Comparison of ENCODE assay signal across 23 cellular contexts in genomic region chr6:150624199-150624598, GRCh38. TPM values are rescaled to one million over a fixed set of nuclear protein-coding genes. Genes with fewer than 3 reads are reported as not detected.
DNase-seq lines count a peak whose midpoint lies in the region; ATAC-seq and TF ChIP-seq lines count a peak whose summit lies in the region.
"Had no signal": no experiment of that assay in that cellular context is flagged by ENCODE, and none has a peak within 500 bp of the region (broad histone marks: within the 10 kb centered on the region; RNA-seq: fewer than 3 reads in every experiment).

No MANE protein-coding gene starts in this region.

- CTCF ChIA-PET in activated B cell treated with CpG ODN at 0.5 μM for 24 hours (lab: Charles Lee): interaction anchor here (3.4 kb wide), 1 partner anchor 25 kb away, joined by 19 read pairs; the partner anchor contains the start of gene PLEKHG1
- CTCF ChIA-PET in mammary epithelial cell (lab: Charles Lee; ENCODE audit: low non-redundant PET): no interaction called here

- peaks cover 75% of the 10 kb centered on the region for H3K4me1 ChIP-seq in Loucy (ENCODE audit: insufficient read depth, low read length, poor library complexity, severe bottlenecking)
- peaks cover 0 to 18% of the 10 kb centered on the region in 2 donors for H3K4me1 ChIP-seq in neuronal stem cell (ENCODE audit: control insufficient read depth in 2 of 2, insufficient read depth in 1 of 2, low read depth in 1 of 2, low read length in 2 of 2)
- H3K4me1 ChIP-seq in mammary epithelial cell (ENCODE audit: insufficient read depth, low read length): no peaks in the 10 kb centered on the region

- peak overlapping the region; percentile 8 for H3K4me3 Mint-ChIP-seq in activated B cell treated with CpG ODN at 0.5 μM for 24 hours
- H3K4me3 Mint-ChIP-seq in type B pancreatic cell: no peak overlapping the region
- H3K4me3 Mint-ChIP-seq: CD8-positive, alpha-beta memory T cell had no signal

- no peak overlapping the region for H3K14ac ChIP-seq in neuronal stem cell (ENCODE audit: low read length)

- H3K9me2 ChIP-seq in Loucy (replicated peaks; ENCODE audit: low read depth, low read length): no peaks in the 10 kb centered on the region
- H3K9me2 ChIP-seq: SK-N-SH had no signal

- DNase-seq in activated B cell treated with CpG ODN at 0.5 μM for 24 hours (no peak), neuronal stem cell (ENCODE audit: low spot score) (no peak), mammary epithelial cell (no peak), type B pancreatic cell (ENCODE audit: extremely low spot score, unreplicated experiment) (no peak), NCI-H1105 (lab: John Stamatoyannopoulos, UW) (no peak)
- no peak for DNase-seq in activated CD4-positive, alpha-beta T cell treated with anti-CD3 and anti-CD28 coated beads, Interleukin-2, amount 50 U/mL, for 48 hours
- DNase-seq: CD8-positive, alpha-beta memory T cell; DMS 273 treated with DMSO at 0.1 percent for 48 hours; DMS79 treated with DMSO at 0.1 percent for 48 hours; H7; KBM-7; MM.1S; NCI-H1048; NCI-H1436; NCI-H187; NCI-H2081 treated with DMSO at 0.1 percent for 48 hours; NCI-H2171; NCI-H226; NCI-H510A; NCI-H69; SK-N-SH had no signal

- no peaks in the 10 kb centered on the region for H3K27me3 ChIP-seq in Loucy (ENCODE audit: insufficient read depth, low read length, poor library complexity, severe bottlenecking)
- H3K27me3 ChIP-seq in neuronal stem cell (ENCODE audit: control insufficient read depth in 3 of 3, insufficient read depth in 3 of 3, low read depth in 1 of 3, low read length in 3 of 3): no peaks in the 10 kb centered on the region
- H3K27me3 ChIP-seq in mammary epithelial cell (ENCODE audit: insufficient read depth, low read length): no peaks in the 10 kb centered on the region

- H3K27me3 Mint-ChIP-seq in activated B cell treated with CpG ODN at 0.5 μM for 24 hours (no peaks in the 10 kb centered on the region), type B pancreatic cell (peaks cover 2% of the 10 kb centered on the region)

- H3K4me2 ChIP-seq in Loucy (ENCODE audit: low read depth, low read length, poor library complexity, severe bottlenecking) (peak overlapping the region; percentile 66), neuronal stem cell (ENCODE audit: insufficient read depth, low read length, poor library complexity, severe bottlenecking) (no peak overlapping the region), mammary epithelial cell (ENCODE audit: insufficient read depth, low read depth, low read length) (no peak overlapping the region)
- H3K4me2 ChIP-seq: SK-N-SH had no signal

- H2BK15ac ChIP-seq in neuronal stem cell (ENCODE audit: low read length): no peak overlapping the region

- peak overlapping the region; percentile 65 for H3K9ac ChIP-seq in Loucy (ENCODE audit: low read depth, low read length, poor library complexity, severe bottlenecking)
- no peak overlapping the region for H3K9ac ChIP-seq in neuronal stem cell (ENCODE audit: low read depth, low read length, poor library complexity)
- H3K9ac ChIP-seq in mammary epithelial cell (ENCODE audit: insufficient read depth, low read length): no peak overlapping the region
- H3K9ac ChIP-seq: SK-N-SH had no signal

- H3K4me3 ChIP-seq in Loucy (ENCODE audit: low read length, poor library complexity, severe bottlenecking) (peak overlapping the region; percentile 45), neuronal stem cell (ENCODE audit: low read length in 2 of 2) (no peak overlapping the region), mammary epithelial cell (replicated peaks in 1 of 3; ENCODE audit: insufficient read depth in 1 of 3, low read depth in 2 of 3, low read length in 3 of 3) (no peak overlapping the region)

- H3K79me2 ChIP-seq in Loucy (ENCODE audit: insufficient read depth, low read length) (peaks cover 82% of the 10 kb centered on the region), mammary epithelial cell (ENCODE audit: insufficient read depth, low read length) (peaks cover 38% of the 10 kb centered on the region)

- H2AFZ ChIP-seq in Loucy (ENCODE audit: low read length) (no peak overlapping the region), neuronal stem cell (ENCODE audit: low read length) (no peak overlapping the region), mammary epithelial cell (ENCODE audit: low read depth, low read length) (no peak overlapping the region)

- H3K36me3 Mint-ChIP-seq in activated B cell treated with CpG ODN at 0.5 μM for 24 hours (ENCODE audit: low read depth) (peaks cover 32% of the 10 kb centered on the region), type B pancreatic cell (peaks cover 15% of the 10 kb centered on the region)

- no peak overlapping the region for H3K23ac ChIP-seq in neuronal stem cell (ENCODE audit: low read depth, low read length, poor library complexity)

- peaks cover 98% of the 10 kb centered on the region for H3K4me1 Mint-ChIP-seq in activated B cell treated with CpG ODN at 0.5 μM for 24 hours
- H3K4me1 Mint-ChIP-seq in type B pancreatic cell (ENCODE audit: unreplicated experiment): peaks cover 53% of the 10 kb centered on the region

- no peaks in the 10 kb centered on the region for H3K9me3 Mint-ChIP-seq in activated B cell treated with CpG ODN at 0.5 μM for 24 hours
- H3K9me3 Mint-ChIP-seq in type B pancreatic cell: no peaks in the 10 kb centered on the region
- H3K9me3 Mint-ChIP-seq: CD8-positive, alpha-beta memory T cell had no signal

- POLR2A ChIA-PET in activated B cell treated with CpG ODN at 0.5 μM for 24 hours (lab: Charles Lee): interaction anchor here (1.9 to 10.9 kb wide), 4 partner anchors 13 to 206 kb away, joined by 10 to 445 read pairs (median 98); partner anchors contain the start of gene PLEKHG1

- H3K4ac ChIP-seq in neuronal stem cell (ENCODE audit: low read length): no peak overlapping the region

- no CpG with 5 or more reads among the region's 5 CpGs for WGBS in neuronal stem cell (ENCODE audit: extremely low coverage in 2 of 2, insufficient read length in 2 of 2, insufficient replicate concordance in 1 of 2), 2 donors
- 82% methylated on average over 5 of the region's 5 CpGs for WGBS in mammary epithelial cell (ENCODE audit: low coverage, missing lambda C conversion rate)

- H3K18ac ChIP-seq in neuronal stem cell (ENCODE audit: low read length): peak overlapping the region; percentile 32

- H2BK12ac ChIP-seq in neuronal stem cell (ENCODE audit: low read length): no peak overlapping the region

- no peak overlapping the region for H2AK5ac ChIP-seq in neuronal stem cell (ENCODE audit: low read depth, low read length)

- dilution Hi-C loops in mammary epithelial cell (cut with HindIII; ENCODE audit: low sequenced_read_pairs): no loop called here

- H3K36me3 ChIP-seq in Loucy (ENCODE audit: insufficient read depth, low read length) (peaks cover 13% of the 10 kb centered on the region; the same call in 1 of the 2 replicates), neuronal stem cell (replicated peaks in 1 of 2; ENCODE audit: control insufficient read depth in 2 of 2, insufficient read depth in 2 of 2, low read length in 2 of 2) (peaks cover 1 to 19% of the 10 kb centered on the region in 2 donors), mammary epithelial cell (ENCODE audit: insufficient read depth, low read length) (no peaks in the 10 kb centered on the region)

- no peak overlapping the region for H2BK5ac ChIP-seq in neuronal stem cell (ENCODE audit: low read length)

- no TSS peak for BruUV-seq in mammary epithelial cell (replicated peaks; lab: Mats Ljungman, UMichigan)

- H3K27ac ChIP-seq in neuronal stem cell (replicated peaks; ENCODE audit: low read length) (no peak overlapping the region), mammary epithelial cell (ENCODE audit: insufficient read depth, low read depth, low read length) (no peak overlapping the region)
- H3K27ac ChIP-seq: C4-2B had no signal

- in situ Hi-C loops in mammary epithelial cell (cut with MboI; ENCODE audit: low sequenced_read_pairs in 2 of 2): no loop called here

- TF ChIP-seq CTCF in Loucy (conservative IDR thresholded peaks at IDR 0.05; ENCODE audit: low read length): no peak
- TF ChIP-seq CTCF in activated B cell treated with CpG ODN at 0.5 μM for 24 hours (IDR thresholded peaks at IDR 0.05): no peak
- no peak for TF ChIP-seq CTCF in mammary epithelial cell (conservative IDR thresholded peaks at IDR 0.05 in 1 of 2, IDR thresholded peaks at IDR 0.05 in 1 of 2; ENCODE audit: extremely low read depth in 1 of 2, insufficient read depth in 1 of 2, low read depth in 1 of 2, low read length in 2 of 2)
- no peak for TF ChIP-seq CTCF in type B pancreatic cell (conservative IDR thresholded peaks at IDR 0.05)

- intact Hi-C loops in activated B cell treated with CpG ODN at 0.5 μM for 24 hours (cut with micrococcal nuclease): loop anchor here (5.0 kb wide), 2 partner anchors 118 to 687 kb away; no protein-coding TSS in a partner anchor
- intact Hi-C loops in mammary epithelial cell (cut with micrococcal nuclease): no loop called here

- H3F3A ChIP-seq in Loucy (ENCODE audit: low read depth): peaks cover 19% of the 10 kb centered on the region

- no peak overlapping the region for H4K91ac ChIP-seq in neuronal stem cell (ENCODE audit: low read depth, low read length, poor library complexity)

- ATAC-seq in activated B cell treated with CpG ODN at 0.5 μM for 24 hours (ENCODE audit: low read depth): no peak

- no peak overlapping the region for H4K8ac ChIP-seq in neuronal stem cell (ENCODE audit: low read depth, low read length)

- peaks cover 2% of the 10 kb centered on the region for H3K79me1 ChIP-seq in neuronal stem cell (ENCODE audit: low read depth, low read length)

- no peak overlapping the region for H2BK120ac ChIP-seq in neuronal stem cell (ENCODE audit: low read depth, low read length)

- H3K9me3 ChIP-seq in Loucy (ENCODE audit: insufficient read depth, low read depth, low read length) (no peaks in the 10 kb centered on the region), neuronal stem cell (replicated peaks in 1 of 2; ENCODE audit: control insufficient read depth in 2 of 2, insufficient read depth in 1 of 2, low read depth in 1 of 2, low read length in 2 of 2) (peaks cover 8 to 25% of the 10 kb centered on the region in 2 donors), mammary epithelial cell (replicated peaks; ENCODE audit: insufficient read depth, low read length) (no peaks in the 10 kb centered on the region)
- H3K9me3 ChIP-seq: SK-N-SH had no signal

- H4K20me1 ChIP-seq in Loucy (ENCODE audit: insufficient read depth, low read length, poor library complexity, severe bottlenecking): no peaks in the 10 kb centered on the region
- H4K20me1 ChIP-seq in mammary epithelial cell (ENCODE audit: insufficient read depth, low read length): no peaks in the 10 kb centered on the region

- H3K27ac Mint-ChIP-seq in activated B cell treated with CpG ODN at 0.5 μM for 24 hours (peak overlapping the region; percentile 94), type B pancreatic cell (no peak overlapping the region)
- H3K27ac Mint-ChIP-seq: CD8-positive, alpha-beta memory T cell had no signal

RNA-seq across cellular contexts. Expression of gene PLEKHG1, which starts 24.5 kb away (rescaled TPM):
- total RNA-seq in activated B cell treated with CpG ODN at 0.5 μM for 24 hours (199 and 219 TPM in 2 replicates), mammary epithelial cell (10 to 100 TPM; 35.3 to 63.2 TPM), type B pancreatic cell (ENCODE audit: low replicate concordance) (48.7 and 58.2 TPM in 2 replicates)
- 10.8 TPM for polyA plus RNA-seq in neuronal stem cell (2013, experiment 1 of 2)
- 11.9 TPM for polyA plus RNA-seq in neuronal stem cell (2013, experiment 2 of 2)
- polyA plus RNA-seq in mammary epithelial cell: 8.6 TPM
- polyA minus RNA-seq in mammary epithelial cell: 37.3 TPM
